In the genomic region with DNA sequence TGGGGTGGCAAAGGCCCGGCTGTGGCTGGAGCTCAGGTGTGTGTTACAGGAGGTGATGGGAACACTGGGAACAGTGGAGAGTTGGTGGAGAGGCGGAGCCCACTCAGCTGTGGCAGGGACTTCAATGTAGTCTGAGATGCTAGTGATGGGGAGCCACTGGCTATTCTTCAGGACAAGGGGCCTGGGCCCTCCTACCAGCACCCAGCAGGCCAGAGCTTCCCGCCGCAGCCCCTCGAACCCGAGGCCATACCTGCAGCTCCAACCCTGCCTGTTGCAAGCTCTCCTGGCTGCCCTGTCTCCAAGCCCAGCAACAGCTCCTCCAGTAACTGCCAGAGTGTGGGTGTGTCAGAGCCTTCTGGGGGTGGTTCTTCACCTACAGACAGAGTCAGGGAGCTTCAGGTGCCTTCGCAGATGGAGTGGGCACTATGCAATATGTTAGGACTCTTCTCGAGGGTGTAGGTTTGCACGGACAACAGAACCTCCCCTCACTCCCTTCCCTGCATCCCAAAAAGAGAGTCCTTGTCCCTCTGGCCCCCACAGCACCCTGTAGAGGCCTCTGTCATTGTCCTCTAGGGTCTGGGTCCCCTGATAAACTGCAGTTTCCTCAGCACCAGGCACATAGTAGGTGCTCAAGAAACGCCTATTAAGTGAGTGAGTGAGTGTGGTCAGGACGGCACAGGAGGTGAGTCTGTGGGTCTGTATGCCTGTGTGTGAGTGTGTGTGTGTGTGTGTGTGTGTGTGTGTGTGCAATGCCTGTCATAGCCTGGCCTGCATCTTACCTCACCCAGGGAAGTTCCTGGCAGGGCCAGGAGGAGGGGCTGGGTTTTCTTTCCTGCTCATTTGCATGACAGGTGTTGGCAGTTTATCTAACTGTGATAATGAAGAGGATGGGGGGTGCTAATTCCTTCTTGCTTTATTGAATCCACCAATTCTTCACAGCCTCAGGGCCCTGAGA, we compare ENCODE assay signal across 1 cellular context.
TF ChIP-seq lines count a peak whose summit lies in the region.

No MANE protein-coding gene starts in this region.

TF ChIP-seq in H1, 55 proteins besides CTCF, POLR2A, EP300 and RAD21 (continued from another document):
- TF ChIP-seq, protein P1, sequence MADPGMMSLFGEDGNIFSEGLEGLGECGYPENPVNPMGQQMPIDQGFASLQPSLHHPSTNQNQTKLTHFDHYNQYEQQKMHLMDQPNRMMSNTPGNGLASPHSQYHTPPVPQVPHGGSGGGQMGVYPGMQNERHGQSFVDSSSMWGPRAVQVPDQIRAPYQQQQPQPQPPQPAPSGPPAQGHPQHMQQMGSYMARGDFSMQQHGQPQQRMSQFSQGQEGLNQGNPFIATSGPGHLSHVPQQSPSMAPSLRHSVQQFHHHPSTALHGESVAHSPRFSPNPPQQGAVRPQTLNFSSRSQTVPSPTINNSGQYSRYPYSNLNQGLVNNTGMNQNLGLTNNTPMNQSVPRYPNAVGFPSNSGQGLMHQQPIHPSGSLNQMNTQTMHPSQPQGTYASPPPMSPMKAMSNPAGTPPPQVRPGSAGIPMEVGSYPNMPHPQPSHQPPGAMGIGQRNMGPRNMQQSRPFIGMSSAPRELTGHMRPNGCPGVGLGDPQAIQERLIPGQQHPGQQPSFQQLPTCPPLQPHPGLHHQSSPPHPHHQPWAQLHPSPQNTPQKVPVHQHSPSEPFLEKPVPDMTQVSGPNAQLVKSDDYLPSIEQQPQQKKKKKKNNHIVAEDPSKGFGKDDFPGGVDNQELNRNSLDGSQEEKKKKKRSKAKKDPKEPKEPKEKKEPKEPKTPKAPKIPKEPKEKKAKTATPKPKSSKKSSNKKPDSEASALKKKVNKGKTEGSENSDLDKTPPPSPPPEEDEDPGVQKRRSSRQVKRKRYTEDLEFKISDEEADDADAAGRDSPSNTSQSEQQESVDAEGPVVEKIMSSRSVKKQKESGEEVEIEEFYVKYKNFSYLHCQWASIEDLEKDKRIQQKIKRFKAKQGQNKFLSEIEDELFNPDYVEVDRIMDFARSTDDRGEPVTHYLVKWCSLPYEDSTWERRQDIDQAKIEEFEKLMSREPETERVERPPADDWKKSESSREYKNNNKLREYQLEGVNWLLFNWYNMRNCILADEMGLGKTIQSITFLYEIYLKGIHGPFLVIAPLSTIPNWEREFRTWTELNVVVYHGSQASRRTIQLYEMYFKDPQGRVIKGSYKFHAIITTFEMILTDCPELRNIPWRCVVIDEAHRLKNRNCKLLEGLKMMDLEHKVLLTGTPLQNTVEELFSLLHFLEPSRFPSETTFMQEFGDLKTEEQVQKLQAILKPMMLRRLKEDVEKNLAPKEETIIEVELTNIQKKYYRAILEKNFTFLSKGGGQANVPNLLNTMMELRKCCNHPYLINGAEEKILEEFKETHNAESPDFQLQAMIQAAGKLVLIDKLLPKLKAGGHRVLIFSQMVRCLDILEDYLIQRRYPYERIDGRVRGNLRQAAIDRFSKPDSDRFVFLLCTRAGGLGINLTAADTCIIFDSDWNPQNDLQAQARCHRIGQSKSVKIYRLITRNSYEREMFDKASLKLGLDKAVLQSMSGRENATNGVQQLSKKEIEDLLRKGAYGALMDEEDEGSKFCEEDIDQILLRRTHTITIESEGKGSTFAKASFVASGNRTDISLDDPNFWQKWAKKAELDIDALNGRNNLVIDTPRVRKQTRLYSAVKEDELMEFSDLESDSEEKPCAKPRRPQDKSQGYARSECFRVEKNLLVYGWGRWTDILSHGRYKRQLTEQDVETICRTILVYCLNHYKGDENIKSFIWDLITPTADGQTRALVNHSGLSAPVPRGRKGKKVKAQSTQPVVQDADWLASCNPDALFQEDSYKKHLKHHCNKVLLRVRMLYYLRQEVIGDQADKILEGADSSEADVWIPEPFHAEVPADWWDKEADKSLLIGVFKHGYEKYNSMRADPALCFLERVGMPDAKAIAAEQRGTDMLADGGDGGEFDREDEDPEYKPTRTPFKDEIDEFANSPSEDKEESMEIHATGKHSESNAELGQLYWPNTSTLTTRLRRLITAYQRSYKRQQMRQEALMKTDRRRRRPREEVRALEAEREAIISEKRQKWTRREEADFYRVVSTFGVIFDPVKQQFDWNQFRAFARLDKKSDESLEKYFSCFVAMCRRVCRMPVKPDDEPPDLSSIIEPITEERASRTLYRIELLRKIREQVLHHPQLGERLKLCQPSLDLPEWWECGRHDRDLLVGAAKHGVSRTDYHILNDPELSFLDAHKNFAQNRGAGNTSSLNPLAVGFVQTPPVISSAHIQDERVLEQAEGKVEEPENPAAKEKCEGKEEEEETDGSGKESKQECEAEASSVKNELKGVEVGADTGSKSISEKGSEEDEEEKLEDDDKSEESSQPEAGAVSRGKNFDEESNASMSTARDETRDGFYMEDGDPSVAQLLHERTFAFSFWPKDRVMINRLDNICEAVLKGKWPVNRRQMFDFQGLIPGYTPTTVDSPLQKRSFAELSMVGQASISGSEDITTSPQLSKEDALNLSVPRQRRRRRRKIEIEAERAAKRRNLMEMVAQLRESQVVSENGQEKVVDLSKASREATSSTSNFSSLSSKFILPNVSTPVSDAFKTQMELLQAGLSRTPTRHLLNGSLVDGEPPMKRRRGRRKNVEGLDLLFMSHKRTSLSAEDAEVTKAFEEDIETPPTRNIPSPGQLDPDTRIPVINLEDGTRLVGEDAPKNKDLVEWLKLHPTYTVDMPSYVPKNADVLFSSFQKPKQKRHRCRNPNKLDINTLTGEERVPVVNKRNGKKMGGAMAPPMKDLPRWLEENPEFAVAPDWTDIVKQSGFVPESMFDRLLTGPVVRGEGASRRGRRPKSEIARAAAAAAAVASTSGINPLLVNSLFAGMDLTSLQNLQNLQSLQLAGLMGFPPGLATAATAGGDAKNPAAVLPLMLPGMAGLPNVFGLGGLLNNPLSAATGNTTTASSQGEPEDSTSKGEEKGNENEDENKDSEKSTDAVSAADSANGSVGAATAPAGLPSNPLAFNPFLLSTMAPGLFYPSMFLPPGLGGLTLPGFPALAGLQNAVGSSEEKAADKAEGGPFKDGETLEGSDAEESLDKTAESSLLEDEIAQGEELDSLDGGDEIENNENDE (IDR thresholded peaks at IDR 0.05; ENCODE audit: insufficient replicate concordance, low read length): no peak
TF ChIP-seq in H1: peak in this region for 1.
